Comparison of ENCODE assay signal across 8 cellular contexts in the genomic region with DNA sequence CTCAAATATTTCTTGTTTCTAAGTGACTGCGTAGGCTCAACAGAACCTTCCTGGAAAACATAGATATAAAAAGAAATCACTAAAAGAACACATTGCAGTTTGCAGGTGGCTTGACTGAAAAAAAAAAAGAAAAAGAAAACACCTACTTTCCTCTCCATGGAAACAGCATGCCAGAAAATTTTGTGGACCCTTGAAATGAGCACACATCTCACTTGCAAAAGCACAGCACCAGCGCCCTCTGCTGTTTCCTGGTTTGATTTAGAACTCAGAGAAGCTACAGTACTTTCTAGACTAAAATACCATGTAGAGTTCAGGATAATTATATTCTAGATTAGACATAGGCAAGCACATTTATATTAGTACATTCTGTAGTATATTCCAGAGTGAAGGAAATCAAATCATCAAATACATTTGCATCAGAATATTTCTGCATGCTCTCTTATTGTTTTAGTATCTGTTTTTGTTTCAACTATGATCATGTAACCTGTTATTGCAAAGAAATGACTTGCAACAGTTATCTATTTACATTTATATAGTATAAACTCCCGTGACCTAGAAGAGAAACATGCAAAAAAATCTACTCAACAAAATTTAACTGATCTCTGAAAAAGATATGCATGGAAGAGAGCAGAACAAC. TPM values are rescaled to one million over a fixed set of nuclear protein-coding genes. Genes with fewer than 3 reads are reported as not detected.
DNase-seq lines count a peak whose midpoint lies in the region; ATAC-seq lines count a peak whose summit lies in the region.

No MANE protein-coding gene starts in this region.

- H3K4me3 ChIP-seq in H7 (ENCODE audit: insufficient read depth, low read depth, low read length) (no peak overlapping the region), mesenchymal stem cell (ENCODE audit: insufficient read depth in 1 of 2, low read depth in 1 of 2, low read length in 2 of 2) (no peak overlapping the region)

- H3K18ac ChIP-seq in mesenchymal stem cell (ENCODE audit: low read depth in 1 of 2, low read length in 2 of 2): no peak overlapping the region

- H3K14ac ChIP-seq in mesenchymal stem cell (ENCODE audit: low read length in 2 of 2): no peak overlapping the region

- H3K4ac ChIP-seq in mesenchymal stem cell (ENCODE audit: low read depth in 1 of 2, low read length in 2 of 2): no peak overlapping the region

- H2BK120ac ChIP-seq in mesenchymal stem cell (ENCODE audit: low read depth, low read length): no peak overlapping the region

- H2BK12ac ChIP-seq in mesenchymal stem cell (ENCODE audit: low read length in 2 of 2): no peak overlapping the region

- no peaks in the 10 kb centered on the region for H3K79me1 ChIP-seq in mesenchymal stem cell (replicated peaks; ENCODE audit: low read length, poor library complexity, severe bottlenecking)

- no peak overlapping the region for H4K91ac ChIP-seq in mesenchymal stem cell (ENCODE audit: low read length)

- H3K27me3 ChIP-seq in H7 (ENCODE audit: control insufficient read depth, insufficient read depth, low read length) (no peaks in the 10 kb centered on the region), mesenchymal stem cell (ENCODE audit: control insufficient read depth in 1 of 2, insufficient read depth in 1 of 2, low read length in 2 of 2) (peaks cover 2 to 9% of the 10 kb centered on the region in 2 experiments)

- no peak overlapping the region for H2AK5ac ChIP-seq in mesenchymal stem cell (ENCODE audit: low read length, severe bottlenecking)

- H3K36me3 ChIP-seq in H7 (replicated peaks; ENCODE audit: control insufficient read depth, insufficient read depth, low read length) (no peaks in the 10 kb centered on the region), mesenchymal stem cell (ENCODE audit: control insufficient read depth in 1 of 2, insufficient read depth in 2 of 2, low read depth in 1 of 2, low read length in 2 of 2) (no peaks in the 10 kb centered on the region)

- H2AFZ ChIP-seq in mesenchymal stem cell (ENCODE audit: low read depth, low read length): no peak overlapping the region

- H2BK5ac ChIP-seq in mesenchymal stem cell (ENCODE audit: low read depth, low read length, poor library complexity, severe bottlenecking): no peak overlapping the region

- no peak for ATAC-seq in esophagus mucosa

- no peak overlapping the region for H3K9ac ChIP-seq in mesenchymal stem cell (ENCODE audit: low read length)

- H4K8ac ChIP-seq in mesenchymal stem cell (ENCODE audit: low read length): no peak overlapping the region

- no peak overlapping the region for H2BK15ac ChIP-seq in mesenchymal stem cell (ENCODE audit: low read depth, poor library complexity, severe bottlenecking)

- H3K4me1 ChIP-seq in mesenchymal stem cell (ENCODE audit: control insufficient read depth, insufficient read depth, low read depth, low read length): no peaks in the 10 kb centered on the region

- no peaks in the 10 kb centered on the region for H3K9me3 ChIP-seq in mesenchymal stem cell (ENCODE audit: control insufficient read depth, low read length)

- H3K4me2 ChIP-seq in mesenchymal stem cell (ENCODE audit: low read length, poor library complexity, severe bottlenecking): no peak overlapping the region

- DNase-seq in AG08395 (ENCODE audit: low spot score) (peak; percentile 61), H7 (peak; percentile 71), NCI-H774 (lab: John Stamatoyannopoulos, UW) (peak; percentile 42), mesenchymal stem cell (peak; percentile 76)
- peak; percentile 75 to 80 for DNase-seq in activated CD4-positive, alpha-beta T cell treated with anti-CD3 and anti-CD28 coated beads, Interleukin-2, amount 50 U/mL, for 48 hours
- peak; percentile 71 for DNase-seq in effector CD4-positive, alpha-beta T cell
- DNase-seq in stimulated activated CD8-positive, alpha-beta memory T cell treated with anti-CD3 and anti-CD28 coated beads, Interleukin-15, amount 100 ng/mL, for 24 hours (ENCODE audit: low read depth): peak; percentile 37

- no peak overlapping the region for H3K27ac ChIP-seq in mesenchymal stem cell (ENCODE audit: low read length, poor library complexity, severe bottlenecking)

- H3K23ac ChIP-seq in mesenchymal stem cell (ENCODE audit: low read length in 2 of 2): no peak overlapping the region

- 100% methylated on average over 1 of the region's 3 CpGs for WGBS in mesenchymal stem cell

RNA-seq across cellular contexts. Expression of gene XPO4, which starts 22.3 kb away (rescaled TPM):
- total RNA-seq in H7 (2014; rRNA removed; shearing (Covaris generic)): 33.4 and 34.4 TPM in 2 replicates
- polyA plus RNA-seq in mesenchymal stem cell (2013, experiment 1 of 2): 6.0 TPM
- polyA plus RNA-seq in mesenchymal stem cell (2013, experiment 2 of 2): 6.0 TPM
- 11.8 TPM for total RNA-seq in esophagus mucosa
